In the genomic region with DNA sequence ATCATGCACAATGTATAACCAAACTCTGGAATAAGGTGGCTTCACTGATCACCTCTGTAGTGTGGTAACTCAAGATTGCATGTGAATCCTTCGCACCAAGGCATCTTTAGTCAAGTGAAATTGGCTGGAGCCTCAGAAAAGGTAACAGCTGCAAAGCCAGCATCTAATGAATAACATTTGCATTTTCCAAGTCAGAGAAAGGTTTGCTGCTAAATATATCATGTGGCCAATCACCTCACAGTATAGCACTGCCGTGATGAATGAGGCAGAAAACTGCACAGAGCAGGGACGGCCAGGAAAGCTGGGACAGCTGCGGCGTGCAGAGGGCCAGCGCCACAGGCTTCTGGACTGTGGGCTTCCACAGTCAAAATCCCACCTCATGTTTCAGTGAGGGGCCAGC, we compare ENCODE assay signal across 11 cellular contexts. TPM values are rescaled to one million over a fixed set of nuclear protein-coding genes. Genes with fewer than 3 reads are reported as not detected.
DNase-seq lines count a peak whose midpoint lies in the region; ATAC-seq and TF ChIP-seq lines count a peak whose summit lies in the region.
"Had no signal": no experiment of that assay in that cellular context is flagged by ENCODE, and none has a peak within 500 bp of the region (broad histone marks: within the 10 kb centered on the region; RNA-seq: fewer than 3 reads in every experiment).

No MANE protein-coding gene starts in this region.

- H3K79me2 ChIP-seq in OCI-LY7 (ENCODE audit: insufficient read depth, low read depth, low read length): peaks cover 97% of the 10 kb centered on the region

- POLR2A ChIA-PET in OCI-LY7 (lab: Charles Lee): interaction anchor here (1.2 to 8.8 kb wide), 3 partner anchors 9 to 19 kb away, joined by 3 to 97 read pairs (median 78); a partner anchor contains a TSS

- no peak overlapping the region for H2AFZ ChIP-seq in OCI-LY7 (ENCODE audit: low read length)
- H2AFZ ChIP-seq: parathyroid adenoma had no signal

- no peaks in the 10 kb centered on the region for H3K27me3 ChIP-seq in gastroesophageal sphincter

- peak overlapping the region; percentile 86 for H3K27ac ChIP-seq in OCI-LY7 (ENCODE audit: low read depth, low read length, poor library complexity, severe bottlenecking)
- H3K27ac ChIP-seq in gastroesophageal sphincter: no peak overlapping the region
- H3K27ac ChIP-seq: parathyroid adenoma had no signal

- no peak for TF ChIP-seq EP300 in gastroesophageal sphincter (IDR thresholded peaks at IDR 0.05)

- CTCF ChIA-PET in OCI-LY7 (lab: Charles Lee; ENCODE audit: unreplicated experiment): no interaction called here

- no peak for TF ChIP-seq CTCF in OCI-LY7 (conservative IDR thresholded peaks at IDR 0.05; ENCODE audit: low read length)
- TF ChIP-seq CTCF in osteocyte (IDR thresholded peaks at IDR 0.05): no peak
- no peak for TF ChIP-seq CTCF in gastroesophageal sphincter (IDR thresholded peaks at IDR 0.05)

- H4K20me1 ChIP-seq in OCI-LY7 (ENCODE audit: insufficient read depth, low read length): no peaks in the 10 kb centered on the region

- no peak overlapping the region for H3K27ac Mint-ChIP-seq in osteocyte (ENCODE audit: unreplicated experiment)

- peak; percentile 42 for TF ChIP-seq POLR2A in GM10847 (IDR thresholded peaks at IDR 0.05; ENCODE audit: extremely low read depth, insufficient read length)
- TF ChIP-seq POLR2A in gastroesophageal sphincter (IDR thresholded peaks at IDR 0.05): no peak

- no peak overlapping the region for H3K4me3 Mint-ChIP-seq in activated T-cell treated with anti-CD3 and anti-CD28 coated beads, Interleukin-2, amount 50 U/mL, for 4 hours
- no peak overlapping the region for H3K4me3 Mint-ChIP-seq in osteocyte (ENCODE audit: unreplicated experiment)

- intact Hi-C loops in OCI-LY7 (cut with micrococcal nuclease; ENCODE audit: unreplicated experiment): loop anchor here (10.0 kb wide), 1 partner anchor 527 kb away; no protein-coding TSS in a partner anchor
- intact Hi-C loops in cardiac septum (cut with DNase I): no loop called here

- BruUV-seq in OCI-LY7 (replicated peaks; lab: Mats Ljungman, UMichigan): no TSS peak

- no peaks in the 10 kb centered on the region for H3K27me3 Mint-ChIP-seq in activated T-cell treated with anti-CD3 and anti-CD28 coated beads, Interleukin-2, amount 50 U/mL, for 4 hours (ENCODE audit: low read depth)
- no peaks in the 10 kb centered on the region for H3K27me3 Mint-ChIP-seq in osteocyte (ENCODE audit: unreplicated experiment)

- peaks cover 97% of the 10 kb centered on the region for H3K4me1 ChIP-seq in OCI-LY7 (ENCODE audit: insufficient read depth, low read length, poor library complexity, severe bottlenecking)
- peaks cover 0 to 24% (median 0%) of the 10 kb centered on the region in 3 donors for H3K4me1 ChIP-seq in gastroesophageal sphincter
- H3K4me1 ChIP-seq: parathyroid adenoma had no signal

- peak overlapping the region; percentile 72 for H3K4me2 ChIP-seq in OCI-LY7 (ENCODE audit: low read length)

- DNase-seq in OCI-LY7 (ENCODE audit: low spot score): peak; percentile 80
- DNase-seq in activated T-cell treated with anti-CD3 and anti-CD28 coated beads, Interleukin-2, amount 50 U/mL, for 4 hours: no peak
- DNase-seq in osteocyte (ENCODE audit: extremely low spot score, unreplicated experiment): no peak
- no peak for DNase-seq in cardiac septum (ENCODE audit: low spot score)
- DNase-seq: activated CD8-positive, alpha-beta memory T cell treated with anti-CD3 and anti-CD28 coated beads for 24 hours; central memory CD4-positive, alpha-beta T cell had no signal

- H3K36me3 Mint-ChIP-seq in activated T-cell treated with anti-CD3 and anti-CD28 coated beads, Interleukin-2, amount 50 U/mL, for 4 hours (ENCODE audit: insufficient read depth): peaks cover 21% of the 10 kb centered on the region
- peaks cover 18% of the 10 kb centered on the region for H3K36me3 Mint-ChIP-seq in osteocyte (ENCODE audit: unreplicated experiment)

- ATAC-seq in GM19452 (IDR thresholded peaks at IDR 0.05; ENCODE audit: unreplicated experiment) (peak; percentile 45), HG03039 (IDR thresholded peaks at IDR 0.05; ENCODE audit: unreplicated experiment) (peak; percentile 44), gastroesophageal sphincter (no peak)
- no peak for ATAC-seq in activated T-cell treated with anti-CD3 and anti-CD28 coated beads, Interleukin-2, amount 50 U/mL, for 4 hours

- peaks cover 45% of the 10 kb centered on the region for H3K4me1 Mint-ChIP-seq in activated T-cell treated with anti-CD3 and anti-CD28 coated beads, Interleukin-2, amount 50 U/mL, for 4 hours (ENCODE audit: low read depth)
- H3K4me1 Mint-ChIP-seq in osteocyte (ENCODE audit: unreplicated experiment): peaks cover 38% of the 10 kb centered on the region

- H3K36me3 ChIP-seq in OCI-LY7 (ENCODE audit: insufficient read depth, low read length): peaks cover 46% of the 10 kb centered on the region
- peaks cover 0 to 3% of the 10 kb centered on the region in 2 donors for H3K36me3 ChIP-seq in gastroesophageal sphincter

- WGBS in gastroesophageal sphincter (ENCODE audit: low coverage in 1 of 2), 2 donors: 83 to 100% methylated on average over 1 to 2 of the region's 6 CpGs

- H3K9me2 ChIP-seq in OCI-LY7 (ENCODE audit: insufficient read depth, low read length): no peaks in the 10 kb centered on the region

- H3K9me3 ChIP-seq in OCI-LY7 (ENCODE audit: low read length): no peaks in the 10 kb centered on the region
- H3K9me3 ChIP-seq in gastroesophageal sphincter: no peaks in the 10 kb centered on the region

- no peaks in the 10 kb centered on the region for H3K9me3 Mint-ChIP-seq in activated T-cell treated with anti-CD3 and anti-CD28 coated beads, Interleukin-2, amount 50 U/mL, for 4 hours
- H3K9me3 Mint-ChIP-seq in osteocyte (ENCODE audit: unreplicated experiment): no peaks in the 10 kb centered on the region

- peak overlapping the region; percentile 47 for H3K4me3 ChIP-seq in OCI-LY7 (ENCODE audit: low read depth, low read length, poor library complexity, severe bottlenecking)
- no peak overlapping the region for H3K4me3 ChIP-seq in gastroesophageal sphincter

RNA-seq across cellular contexts. Expression of a gene that starts 18.5 kb away (rescaled TPM):
- 54.1 and 62.6 TPM in 2 replicates for total RNA-seq in OCI-LY7 (2014; rRNA removed; shearing (Covaris generic))
- total RNA-seq in OCI-LY7 (2022): 70.9 and 74.6 TPM in 2 replicates
- 100 to 1,000 TPM in 1 of 3 donors, 10 to 100 TPM in 2; 83.4 to 107 (median 88.1) TPM for total RNA-seq in activated T-cell treated with anti-CD3 and anti-CD28 coated beads, Interleukin-2, amount 50 U/mL, for 4 hours
- 45.5 and 57.7 TPM in 2 replicates for total RNA-seq in osteocyte
- total RNA-seq in cardiac septum: 60.4 TPM
- 10 to 100 TPM; 48.6 to 57.9 (median 55.1) TPM for total RNA-seq in gastroesophageal sphincter

RNA-seq across cellular contexts. Expression of a gene that starts 18.6 kb away (rescaled TPM):
- 11.7 and 14.1 TPM in 2 replicates for total RNA-seq in OCI-LY7 (2014; rRNA removed; shearing (Covaris generic))
- total RNA-seq in OCI-LY7 (2022) (15.5 and 17.9 TPM in 2 replicates), osteocyte (9.4 and 10.4 TPM in 2 replicates), cardiac septum (17.3 TPM), gastroesophageal sphincter (1 to 10 TPM; 2.7 to 7.2 (median 5.4) TPM)
- 10 to 100 TPM; 11.6 to 14.1 (median 13.3) TPM for total RNA-seq in activated T-cell treated with anti-CD3 and anti-CD28 coated beads, Interleukin-2, amount 50 U/mL, for 4 hours

Comparison
In these comparisons a context has a peak if more than half of its experiments do, and no peak if none do; other contexts are left out.
1. ATAC-seq: peak in GM19452 (single experiment) and HG03039 (single experiment); none in activated T-cell treated with anti-CD3 and anti-CD28 coated beads, Interleukin-2, amount 50 U/mL, for 4 hours (0 of 2) and gastroesophageal sphincter (single experiment).